ENCODE assay signal across 14 cellular contexts in genomic region chr2:180411631-180412030, GRCh38.
DNase-seq lines count a peak whose midpoint lies in the region; ATAC-seq and TF ChIP-seq lines count a peak whose summit lies in the region.
"Had no signal": no experiment of that assay in that cellular context is flagged by ENCODE, and none has a peak within 500 bp of the region (broad histone marks: within the 10 kb centered on the region; RNA-seq: fewer than 3 reads in every experiment).

No MANE protein-coding gene starts in this region.

- POLR2A ChIA-PET in WTC11 (lab: Charles Lee) = no interaction called here

- CTCF ChIA-PET in WTC11 (lab: Charles Lee) = no interaction called here

- TF ChIP-seq CTCF in WTC11 (IDR thresholded peaks at IDR 0.05) = no peak

- no peak overlapping the region for H3K4me3 Mint-ChIP-seq in WTC11
- H3K4me3 Mint-ChIP-seq: activated T-cell treated with anti-CD3 and anti-CD28 coated beads, Interleukin-2, amount 50 U/mL, for 24 hours; naive thymus-derived CD4-positive, alpha-beta T cell had no signal

- H3K27ac Mint-ChIP-seq in WTC11 = 0 out of 2 replicates have a peak overlapping the region, but pooled peaks have one; percentile 35
- H3K27ac Mint-ChIP-seq: activated T-cell treated with anti-CD3 and anti-CD28 coated beads, Interleukin-2, amount 50 U/mL, for 24 hours; naive thymus-derived CD4-positive, alpha-beta T cell had no signal

- H3K4me1 Mint-ChIP-seq in WTC11 = peaks cover 13% of the 10 kb centered on the region
- H3K4me1 Mint-ChIP-seq: naive thymus-derived CD4-positive, alpha-beta T cell had no signal

- no peaks in the 10 kb centered on the region for H3K36me3 Mint-ChIP-seq in WTC11
- H3K36me3 Mint-ChIP-seq: naive thymus-derived CD4-positive, alpha-beta T cell had no signal

- ATAC-seq in GM19395 (IDR thresholded peaks at IDR 0.05; ENCODE audit: unreplicated experiment) (peak; percentile 62), HG03097 (IDR thresholded peaks at IDR 0.05; ENCODE audit: low FRiP score, unreplicated experiment) (peak; percentile 76), WTC11 (no peak), HG03520 (IDR thresholded peaks at IDR 0.05; ENCODE audit: unreplicated experiment) (no peak)
- ATAC-seq: naive thymus-derived CD4-positive, alpha-beta T cell; SK-N-SH treated with all-trans-retinoic acid at 6 μM for 48 hours had no signal

- no peaks in the 10 kb centered on the region for H3K27me3 Mint-ChIP-seq in WTC11 (ENCODE audit: low read depth)
- H3K27me3 Mint-ChIP-seq: activated T-cell treated with anti-CD3 and anti-CD28 coated beads, Interleukin-2, amount 50 U/mL, for 24 hours; naive thymus-derived CD4-positive, alpha-beta T cell had no signal

- no peaks in the 10 kb centered on the region for H3K9me3 Mint-ChIP-seq in WTC11
- H3K9me3 Mint-ChIP-seq: activated T-cell treated with anti-CD3 and anti-CD28 coated beads, Interleukin-2, amount 50 U/mL, for 24 hours had no signal

- DNase-seq in WTC11 (ENCODE audit: low spot score) (no peak), renal cortical epithelial cell (ENCODE audit: low read depth) (peak; percentile 90), AML-193 (lab: John Stamatoyannopoulos, UW) (no peak)
- DNase-seq in activated CD8-positive, alpha-beta memory T cell treated with anti-CD3 and anti-CD28 coated beads, Interleukin-2, amount 50 U/mL, for 48 hours = no peak
- DNase-seq: activated CD4-positive, CD25-positive, alpha-beta regulatory T cell; activated T-cell treated with anti-CD3 and anti-CD28 coated beads, Interleukin-2, amount 50 U/mL, for 24 hours; kidney; naive thymus-derived CD4-positive, alpha-beta T cell; NCI-H1092; NCI-H748 treated with DMSO at 0.1 percent for 48 hours had no signal

TF ChIP-seq in WTC11, 78 proteins besides CTCF, POLR2A, EP300 and RAD21:
- TF ChIP-seq TP53 (CRISPR knock-in tag; IDR thresholded peaks at IDR 0.05) = no peak
- no peak for TF ChIP-seq CREM (CRISPR knock-in tag; IDR thresholded peaks at IDR 0.05)
- no peak for TF ChIP-seq FOXJ3 (CRISPR knock-in tag; IDR thresholded peaks at IDR 0.05; ENCODE audit: borderline replicate concordance)
- TF ChIP-seq OVOL2 (CRISPR knock-in tag; IDR thresholded peaks at IDR 0.05; ENCODE audit: borderline replicate concordance) = no peak
- TF ChIP-seq IRF2 (CRISPR knock-in tag; IDR thresholded peaks at IDR 0.05; ENCODE audit: borderline replicate concordance, low read depth) = no peak
- no peak for TF ChIP-seq MXD4 (CRISPR knock-in tag; IDR thresholded peaks at IDR 0.05; ENCODE audit: borderline replicate concordance)
- TF ChIP-seq ESRRA (CRISPR knock-in tag; IDR thresholded peaks at IDR 0.05; ENCODE audit: borderline replicate concordance) = no peak
- no peak for TF ChIP-seq CDX4 (CRISPR knock-in tag; IDR thresholded peaks at IDR 0.05; ENCODE audit: borderline replicate concordance)
- no peak for TF ChIP-seq ZSCAN18 (CRISPR knock-in tag; IDR thresholded peaks at IDR 0.05)
- no peak for TF ChIP-seq ZBTB43 (CRISPR knock-in tag; IDR thresholded peaks at IDR 0.05)
- no peak for TF ChIP-seq NR2C2 (CRISPR knock-in tag; IDR thresholded peaks at IDR 0.05)
- TF ChIP-seq PREB (CRISPR knock-in tag; IDR thresholded peaks at IDR 0.05; ENCODE audit: borderline replicate concordance) = no peak
- no peak for TF ChIP-seq E2F4 (CRISPR knock-in tag; IDR thresholded peaks at IDR 0.05; ENCODE audit: borderline replicate concordance, low read depth)
- TF ChIP-seq ATF1 (CRISPR knock-in tag; IDR thresholded peaks at IDR 0.05) = no peak

Comparison
In these comparisons a context has a peak if more than half of its experiments do, and no peak if none do; other contexts are left out.
1. ATAC-seq: peak in GM19395 (single experiment) and HG03097 (single experiment); none in WTC11 (single experiment) and HG03520 (single experiment).